In the genomic region with DNA sequence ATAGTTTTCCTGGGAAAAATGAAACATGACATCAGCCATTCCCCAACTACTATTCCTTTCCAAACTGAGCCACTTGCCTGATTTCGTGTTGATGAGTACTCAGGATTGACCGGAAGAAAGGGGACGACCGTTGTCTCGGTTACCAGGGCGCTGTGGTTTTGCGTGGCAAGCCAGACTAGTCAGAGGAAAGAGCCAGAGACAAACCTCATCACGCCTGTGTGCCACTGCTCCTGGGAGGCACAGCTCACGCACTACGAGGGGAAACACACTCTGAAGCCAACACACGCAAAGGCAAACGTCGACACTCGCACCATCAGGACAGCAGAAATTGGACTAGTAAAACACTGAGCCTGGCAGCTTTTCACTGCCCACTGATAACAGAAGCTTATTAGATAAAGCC, we compare ENCODE assay signal across 2 cellular contexts.
TF ChIP-seq lines count a peak whose summit lies in the region.

No MANE protein-coding gene starts in this region.

TF ChIP-seq in HepG2, 621 proteins besides CTCF, POLR2A, EP300 and RAD21:
- TF ChIP-seq ZFAT (CRISPR knock-in tag; conservative IDR thresholded peaks at IDR 0.05) (no peak), ZNF724P (CRISPR knock-in tag; IDR thresholded peaks at IDR 0.05; ENCODE audit: borderline replicate concordance) (no peak)
- TF ChIP-seq, protein P1, sequence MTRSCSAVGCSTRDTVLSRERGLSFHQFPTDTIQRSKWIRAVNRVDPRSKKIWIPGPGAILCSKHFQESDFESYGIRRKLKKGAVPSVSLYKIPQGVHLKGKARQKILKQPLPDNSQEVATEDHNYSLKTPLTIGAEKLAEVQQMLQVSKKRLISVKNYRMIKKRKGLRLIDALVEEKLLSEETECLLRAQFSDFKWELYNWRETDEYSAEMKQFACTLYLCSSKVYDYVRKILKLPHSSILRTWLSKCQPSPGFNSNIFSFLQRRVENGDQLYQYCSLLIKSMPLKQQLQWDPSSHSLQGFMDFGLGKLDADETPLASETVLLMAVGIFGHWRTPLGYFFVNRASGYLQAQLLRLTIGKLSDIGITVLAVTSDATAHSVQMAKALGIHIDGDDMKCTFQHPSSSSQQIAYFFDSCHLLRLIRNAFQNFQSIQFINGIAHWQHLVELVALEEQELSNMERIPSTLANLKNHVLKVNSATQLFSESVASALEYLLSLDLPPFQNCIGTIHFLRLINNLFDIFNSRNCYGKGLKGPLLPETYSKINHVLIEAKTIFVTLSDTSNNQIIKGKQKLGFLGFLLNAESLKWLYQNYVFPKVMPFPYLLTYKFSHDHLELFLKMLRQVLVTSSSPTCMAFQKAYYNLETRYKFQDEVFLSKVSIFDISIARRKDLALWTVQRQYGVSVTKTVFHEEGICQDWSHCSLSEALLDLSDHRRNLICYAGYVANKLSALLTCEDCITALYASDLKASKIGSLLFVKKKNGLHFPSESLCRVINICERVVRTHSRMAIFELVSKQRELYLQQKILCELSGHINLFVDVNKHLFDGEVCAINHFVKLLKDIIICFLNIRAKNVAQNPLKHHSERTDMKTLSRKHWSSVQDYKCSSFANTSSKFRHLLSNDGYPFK (CRISPR knock-in tag; IDR thresholded peaks at IDR 0.05; ENCODE audit: borderline replicate concordance), result no peak
TF ChIP-seq in HepG2: peak in this region for 0.

TF ChIP-seq in SK-N-SH, 30 proteins besides CTCF, POLR2A, EP300 and RAD21:
- TF ChIP-seq NFIC (IDR thresholded peaks at IDR 0.05; ENCODE audit: borderline replicate concordance) (no peak), TCF12 (IDR thresholded peaks at IDR 0.05) (no peak), EZH2phosphoT487 (IDR thresholded peaks at IDR 0.05; ENCODE audit: borderline replicate concordance, low read depth) (no peak), NRF1 (IDR thresholded peaks at IDR 0.05; ENCODE audit: low read depth, low read length) (no peak)
TF ChIP-seq in SK-N-SH: peak in this region for 0.
